In genomic region chr10:29502351-29502750, GRCh38 we compare ENCODE assay signal across 15 cellular contexts.
"Had no signal": no experiment of that assay in that cellular context is flagged by ENCODE, and none has a peak within 500 bp of the region (broad histone marks: within the 10 kb centered on the region; RNA-seq: fewer than 3 reads in every experiment).

No MANE protein-coding gene starts in this region.

- H3K27me3 ChIP-seq: right lobe of liver, tibial nerve had no signal

- DNase-seq: activated CD4-positive, alpha-beta memory T cell treated with anti-CD3 and anti-CD28 coated beads for 36 hours; activated CD4-positive, CD25-positive, alpha-beta regulatory T cell treated with anti-CD3 and anti-CD28 coated beads, Interleukin-2, amount 50 U/mL, for 72 hours; activated gamma-delta T cell treated with Interleukin-2 at 50 U/mL for 16 hours; activated naive CD8-positive, alpha-beta T cell treated with anti-CD3 and anti-CD28 coated beads for 36 hours; activated T-cell treated with anti-CD3 and anti-CD28 coated beads, Interleukin-2, amount 50 U/mL, for 48 hours; anterior cingulate cortex; lower lobe of right lung; natural killer cell; occipital lobe; right lobe of liver; stimulated activated CD4-positive, alpha-beta T cell treated with anti-CD3 and anti-CD28 coated beads, Interleukin-2, amount 100 ng/mL, for 24 hours; stimulated activated naive B cell treated with anti-CD40 and anti-IgM and Interleukin-4, amounts not matched to agents 10 μg/mL and 1 μg/mL and 100 μg/mL, for 72 hours; T-helper 9 cell had no signal

- H3K9me3 ChIP-seq: lower lobe of right lung, prostate gland, right lobe of liver, tibial nerve had no signal

- H3K4me3 ChIP-seq: lower lobe of right lung, prostate gland, right lobe of liver, tibial nerve had no signal

- H3K36me3 ChIP-seq: prostate gland, right lobe of liver had no signal

- H3K27ac ChIP-seq: lower lobe of right lung, prostate gland, right lobe of liver, tibial nerve had no signal

- ATAC-seq: lower lobe of right lung; natural killer cell; right lobe of liver; stimulated activated naive B cell treated with anti-CD40 and anti-IgM and Interleukin-4, amounts not matched to agents 10 μg/mL and 1 μg/mL and 100 μg/mL, for 72 hours had no signal

- H3K4me1 ChIP-seq: lower lobe of right lung, prostate gland, right lobe of liver, tibial nerve had no signal
